In genomic region chr6:131628726-131629125, GRCh38 we compare ENCODE assay signal across 8 cellular contexts. TPM values are rescaled to one million over a fixed set of nuclear protein-coding genes. Genes with fewer than 3 reads are reported as not detected.
DNase-seq lines count a peak whose midpoint lies in the region; ATAC-seq and TF ChIP-seq lines count a peak whose summit lies in the region.

No MANE protein-coding gene starts in this region.

- no peak for DNase-seq in activated T-cell treated with anti-CD3 and anti-CD28 coated beads, Interleukin-2, amount 50 U/mL, for 4 hours
- DNase-seq in activated T-cell treated with anti-CD3 and anti-CD28 coated beads for 4 hours (no peak), lower lobe of right lung (no peak), tibial nerve (ENCODE audit: low spot score in 2 of 2) (no peak), dermis blood vessel endothelial cell (no peak), GDM1 (lab: John Stamatoyannopoulos, UW) (no peak), RKO (ENCODE audit: low spot score) (no peak)
- no peak for DNase-seq in activated T-helper 2 cell treated with anti-CD3 and anti-CD28 coated beads, Interferon-gamma antibody, Interleukin-2, Interleukin-4, amounts not matched to agents 10 μg/mL and 5 μg/mL and 100 μg/mL, durations not matched to agents 14 hours and 24 hours and 36 hours (ENCODE audit: low spot score)

- intact Hi-C loops in activated T-helper 2 cell treated with anti-CD3 and anti-CD28 coated beads, Interferon-gamma antibody, Interleukin-2, Interleukin-4, amounts not matched to agents 10 μg/mL and 5 μg/mL and 100 μg/mL, durations not matched to agents 14 hours and 24 hours and 36 hours (cut with micrococcal nuclease), result loop anchor here (1.0 to 5.0 kb wide), 10 partner anchors 12 to 1186 kb away; partner anchors contain the start of genes ENPP1 and RPS12
- intact Hi-C loops in lower lobe of right lung (cut with DNase I), result no loop called here

- H3K27me3 ChIP-seq in lower lobe of right lung (ENCODE audit: low read depth) (no peaks in the 10 kb centered on the region), tibial nerve (no peaks in the 10 kb centered on the region)

- no peaks in the 10 kb centered on the region for H3K9me3 Mint-ChIP-seq in activated T-cell treated with anti-CD3 and anti-CD28 coated beads, Interleukin-2, amount 50 U/mL, for 4 hours
- H3K9me3 Mint-ChIP-seq in activated T-helper 2 cell treated with anti-CD3 and anti-CD28 coated beads, Interferon-gamma antibody, Interleukin-2, Interleukin-4, amounts not matched to agents 10 μg/mL and 5 μg/mL and 100 μg/mL, durations not matched to agents 14 hours and 24 hours and 36 hours, result no peaks in the 10 kb centered on the region

- no peaks in the 10 kb centered on the region for H3K27me3 Mint-ChIP-seq in activated T-cell treated with anti-CD3 and anti-CD28 coated beads, Interleukin-2, amount 50 U/mL, for 4 hours (ENCODE audit: low read depth)
- H3K27me3 Mint-ChIP-seq in activated T-helper 2 cell treated with anti-CD3 and anti-CD28 coated beads, Interferon-gamma antibody, Interleukin-2, Interleukin-4, amounts not matched to agents 10 μg/mL and 5 μg/mL and 100 μg/mL, durations not matched to agents 14 hours and 24 hours and 36 hours (ENCODE audit: low read depth), result no peaks in the 10 kb centered on the region

- peaks cover under 1% of the 10 kb centered on the region for H3K36me3 Mint-ChIP-seq in activated T-cell treated with anti-CD3 and anti-CD28 coated beads, Interleukin-2, amount 50 U/mL, for 4 hours (ENCODE audit: insufficient read depth)
- peaks cover 26% of the 10 kb centered on the region for H3K36me3 Mint-ChIP-seq in activated T-helper 2 cell treated with anti-CD3 and anti-CD28 coated beads, Interferon-gamma antibody, Interleukin-2, Interleukin-4, amounts not matched to agents 10 μg/mL and 5 μg/mL and 100 μg/mL, durations not matched to agents 14 hours and 24 hours and 36 hours (ENCODE audit: low read depth)

- H3K27ac ChIP-seq in lower lobe of right lung (peak overlapping the region; percentile 72), tibial nerve (peak overlapping the region in 3 of 4 donors; percentile 74 to 84 (median 80))

- peaks cover 29% of the 10 kb centered on the region for H3K4me1 Mint-ChIP-seq in activated T-cell treated with anti-CD3 and anti-CD28 coated beads, Interleukin-2, amount 50 U/mL, for 4 hours (ENCODE audit: low read depth)
- peaks cover 21% of the 10 kb centered on the region for H3K4me1 Mint-ChIP-seq in activated T-helper 2 cell treated with anti-CD3 and anti-CD28 coated beads, Interferon-gamma antibody, Interleukin-2, Interleukin-4, amounts not matched to agents 10 μg/mL and 5 μg/mL and 100 μg/mL, durations not matched to agents 14 hours and 24 hours and 36 hours (ENCODE audit: low read depth)

- H3K4me3 ChIP-seq in lower lobe of right lung, result peak overlapping the region; percentile 70
- H3K4me3 ChIP-seq in tibial nerve, result peak overlapping the region; percentile 59 to 98 (median 80)

- no peak for TF ChIP-seq EP300 in tibial nerve (IDR thresholded peaks at IDR 0.05)

- no peak for TF ChIP-seq POLR2A in tibial nerve (IDR thresholded peaks at IDR 0.05)

- peak; percentile 8 to 9 for ATAC-seq in activated T-cell treated with anti-CD3 and anti-CD28 coated beads, Interleukin-2, amount 50 U/mL, for 4 hours
- ATAC-seq in lower lobe of right lung, result no peak

- H3K9me3 ChIP-seq in lower lobe of right lung (no peaks in the 10 kb centered on the region), tibial nerve (no peaks in the 10 kb centered on the region)

- WGBS in tibial nerve, 2 donors, result 26 to 37% methylated on average over 1 of the region's 1 CpG

- TF ChIP-seq CTCF in lower lobe of right lung (IDR thresholded peaks at IDR 0.05) (no peak), tibial nerve (IDR thresholded peaks at IDR 0.05) (no peak)

- H3K36me3 ChIP-seq in lower lobe of right lung (peaks cover 25% of the 10 kb centered on the region), tibial nerve (peaks cover 0 to 16% (median 0%) of the 10 kb centered on the region in 3 donors)

- H3K27ac Mint-ChIP-seq in activated T-helper 2 cell treated with anti-CD3 and anti-CD28 coated beads, Interferon-gamma antibody, Interleukin-2, Interleukin-4, amounts not matched to agents 10 μg/mL and 5 μg/mL and 100 μg/mL, durations not matched to agents 14 hours and 24 hours and 36 hours, result peak overlapping the region; percentile 81

- H3K4me1 ChIP-seq in lower lobe of right lung (peaks cover 23% of the 10 kb centered on the region), tibial nerve (peaks cover 0 to 36% (median 9%) of the 10 kb centered on the region in 4 donors)

- H3K4me3 Mint-ChIP-seq in activated T-cell treated with anti-CD3 and anti-CD28 coated beads, Interleukin-2, amount 50 U/mL, for 4 hours, result peak overlapping the region; percentile 99
- H3K4me3 Mint-ChIP-seq in activated T-helper 2 cell treated with anti-CD3 and anti-CD28 coated beads, Interferon-gamma antibody, Interleukin-2, Interleukin-4, amounts not matched to agents 10 μg/mL and 5 μg/mL and 100 μg/mL, durations not matched to agents 14 hours and 24 hours and 36 hours (ENCODE audit: low read depth), result peak overlapping the region; percentile 97

RNA-seq across cellular contexts. Expression of gene MED23, which starts 0.7 kb away (rescaled TPM):
- total RNA-seq in activated T-cell treated with anti-CD3 and anti-CD28 coated beads, Interleukin-2, amount 50 U/mL, for 4 hours, result 10 to 100 TPM; 26.0 to 32.1 (median 29.0) TPM
- total RNA-seq in activated T-helper 2 cell treated with anti-CD3 and anti-CD28 coated beads, Interferon-gamma antibody, Interleukin-2, Interleukin-4, amounts not matched to agents 10 μg/mL and 5 μg/mL and 100 μg/mL, durations not matched to agents 14 hours and 24 hours and 36 hours, result 40.4 and 43.6 TPM in 2 replicates
- total RNA-seq in lower lobe of right lung (28.9 TPM), tibial nerve (10 to 100 TPM; 27.3 to 36.5 (median 29.0) TPM), dermis blood vessel endothelial cell (44.6 and 47.1 TPM in 2 replicates)

RNA-seq across cellular contexts. Expression of gene ENPP3, which starts 8.4 kb away (rescaled TPM):
- total RNA-seq in activated T-cell treated with anti-CD3 and anti-CD28 coated beads, Interleukin-2, amount 50 U/mL, for 4 hours, result under 1 TPM in 2 of 3 donors, not detected in 1; 0.35 to 0.54 TPM
- total RNA-seq in activated T-helper 2 cell treated with anti-CD3 and anti-CD28 coated beads, Interferon-gamma antibody, Interleukin-2, Interleukin-4, amounts not matched to agents 10 μg/mL and 5 μg/mL and 100 μg/mL, durations not matched to agents 14 hours and 24 hours and 36 hours, result 16.3 and 18.7 TPM in 2 replicates
- total RNA-seq in lower lobe of right lung (1.7 TPM), tibial nerve (1 to 10 TPM in 3 of 4 donors, under 1 TPM in 1; 0.66 to 5.3 (median 1.3) TPM), dermis blood vessel endothelial cell (0.19 and 0.85 TPM in 2 replicates)

RNA-seq across cellular contexts. Expression of gene ARG1, which starts 55.7 kb away (rescaled TPM):
- total RNA-seq in activated T-cell treated with anti-CD3 and anti-CD28 coated beads, Interleukin-2, amount 50 U/mL, for 4 hours, result under 1 TPM in 2 of 3 donors, not detected in 1; 0.22 to 0.46 TPM
- total RNA-seq in activated T-helper 2 cell treated with anti-CD3 and anti-CD28 coated beads, Interferon-gamma antibody, Interleukin-2, Interleukin-4, amounts not matched to agents 10 μg/mL and 5 μg/mL and 100 μg/mL, durations not matched to agents 14 hours and 24 hours and 36 hours, result not detected in 2 replicates
- total RNA-seq in lower lobe of right lung (4.0 TPM), tibial nerve (not detected), dermis blood vessel endothelial cell (0.19 TPM in 1 of 2 replicates, not detected in the other)

Comparison
In these comparisons a context has a peak if more than half of its experiments do, and no peak if none do; other contexts are left out.
1. ATAC-seq: peak in activated T-cell treated with anti-CD3 and anti-CD28 coated beads, Interleukin-2, amount 50 U/mL, for 4 hours (2 of 2); none in lower lobe of right lung (0 of 2).